Comparison of ENCODE assay signal across 23 cellular contexts in genomic region chr2:56107486-56107885, GRCh38.
"Had no signal": no experiment of that assay in that cellular context is flagged by ENCODE, and none has a peak within 500 bp of the region (broad histone marks: within the 10 kb centered on the region; RNA-seq: fewer than 3 reads in every experiment).

No MANE protein-coding gene starts in this region.

- DNase-seq: dermis blood vessel endothelial cell; dorsolateral prefrontal cortex; effector CD4-positive, alpha-beta T cell; effector memory CD4-positive, alpha-beta T cell; esophagus squamous epithelium; foreskin fibroblast; foreskin melanocyte; gastrocnemius medialis; glutamatergic neuron; head of caudate nucleus; heart right ventricle; hippocampal formation; left cardiac atrium; left lung; left ventricle myocardium superior; lower lobe of right lung; mesendoderm; midbrain had no signal

- H3K27ac ChIP-seq: coronary artery, dorsolateral prefrontal cortex, esophagus squamous epithelium, gastrocnemius medialis, heart right ventricle, left lung, lower lobe of right lung had no signal

- H3K27me3 ChIP-seq: dorsolateral prefrontal cortex, esophagus squamous epithelium, gastrocnemius medialis, heart right ventricle, left lung had no signal

- ATAC-seq: gastrocnemius medialis, heart right ventricle, left cardiac atrium, left lung, left ventricle myocardium superior, lower lobe of right lung had no signal

- H3K4me1 ChIP-seq: esophagus squamous epithelium, gastrocnemius medialis, heart right ventricle, left lung, lower lobe of right lung had no signal

- H3K36me3 ChIP-seq: esophagus squamous epithelium, gastrocnemius medialis, heart right ventricle, left lung, lower lobe of right lung had no signal

- H3K9me3 ChIP-seq: esophagus squamous epithelium, gastrocnemius medialis, heart right ventricle, left lung, lower lobe of right lung had no signal

- H3K4me3 ChIP-seq: coronary artery, dorsolateral prefrontal cortex, esophagus squamous epithelium, gastrocnemius medialis, heart right ventricle, left lung, lower lobe of right lung had no signal

- FAIRE-seq: colon, endothelial cell of umbilical vein, islet of Langerhans, keratinocyte had no signal
